In genomic region chr2:46711156-46711555, GRCh38 we compare ENCODE assay signal across 2 cellular contexts.
TF ChIP-seq lines count a peak whose summit lies in the region.

No MANE protein-coding gene starts in this region.

TF ChIP-seq in GM12891, 5 proteins besides CTCF, POLR2A, EP300 and RAD21:
- TF ChIP-seq PAX5 (IDR thresholded peaks at IDR 0.05; ENCODE audit: insufficient read depth, low read length, severe bottlenecking) (no peak), POLR2AphosphoS5 (IDR thresholded peaks at IDR 0.05; ENCODE audit: low read depth, low read length) (no peak), TAF1 (IDR thresholded peaks at IDR 0.05; ENCODE audit: low read depth, low read length) (no peak), POU2F2 (IDR thresholded peaks at IDR 0.05; ENCODE audit: low read depth, low read length) (no peak), SPI1 (IDR thresholded peaks at IDR 0.05; ENCODE audit: low read depth, low read length) (no peak)
TF ChIP-seq in GM12891: peak in this region for 0.

TF ChIP-seq in IMR-90, 13 proteins besides CTCF, POLR2A, EP300 and RAD21:
- TF ChIP-seq RFX5 (IDR thresholded peaks at IDR 0.05; ENCODE audit: low read depth, low read length): no peak
- no peak for TF ChIP-seq CEBPB (IDR thresholded peaks at IDR 0.05; ENCODE audit: low read depth, low read length)
- TF ChIP-seq CHD1 (IDR thresholded peaks at IDR 0.05; ENCODE audit: low read depth, low read length): no peak
TF ChIP-seq in IMR-90: peak in this region for 0.
